Comparison of ENCODE assay signal across 19 cellular contexts in the genomic region with DNA sequence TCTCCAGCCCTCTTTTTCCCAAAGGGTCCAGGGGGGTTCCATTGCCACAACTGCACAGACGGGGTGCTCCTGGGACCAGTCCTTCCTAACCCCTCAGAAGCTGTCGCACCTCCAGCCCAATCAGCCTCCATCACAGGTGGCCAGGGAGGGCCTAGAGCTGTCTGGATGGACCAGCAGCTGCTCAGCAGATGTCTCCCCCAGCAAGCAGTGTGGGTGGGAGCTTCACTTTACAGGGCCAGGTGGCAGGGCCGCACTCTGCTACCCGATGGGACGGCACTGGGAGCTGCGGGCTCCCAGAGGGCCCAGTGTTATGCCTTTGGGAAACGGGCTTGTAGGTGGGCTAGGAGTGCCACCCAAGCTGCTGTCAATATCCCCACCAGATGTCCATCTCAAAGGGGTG.
"Had no signal": no experiment of that assay in that cellular context is flagged by ENCODE, and none has a peak within 500 bp of the region (broad histone marks: within the 10 kb centered on the region; RNA-seq: fewer than 3 reads in every experiment).

No MANE protein-coding gene starts in this region.

- H3K27ac ChIP-seq: esophagus muscularis mucosa, neutrophil, ovary, prostate gland, upper lobe of right lung, WERI-Rb-1 had no signal

- ATAC-seq: activated CD8-positive, alpha-beta T cell treated with anti-CD3 and anti-CD28 coated beads, Interleukin-2, amount 10 ng/mL, durations not matched to agents 7 days and 5 days; left ventricle myocardium superior; natural killer cell; upper lobe of right lung had no signal

- DNase-seq: activated CD4-positive, alpha-beta T cell treated with anti-CD3 and anti-CD28 coated beads, Interleukin-2, amount 50 U/mL, for 1 hour; activated CD4-positive, CD25-positive, alpha-beta regulatory T cell treated with anti-CD3 and anti-CD28 coated beads, Interleukin-2, amount 50 U/mL, for 72 hours; activated CD8-positive, alpha-beta T cell treated with anti-CD3 and anti-CD28 coated beads, Interleukin-2, amount 10 ng/mL, durations not matched to agents 7 days and 5 days; activated gamma-delta T cell; aorta; central memory CD4-positive, alpha-beta T cell; head of caudate nucleus; hypothalamus; left ventricle myocardium superior; mammary epithelial cell; natural killer cell; ovary; stimulated activated CD4-positive, alpha-beta T cell treated with anti-CD3 and anti-CD28 coated beads, Interleukin-4, amount 100 ng/mL, for 1 hour; stimulated activated naive CD4-positive, alpha-beta T cell; upper lobe of right lung; WERI-Rb-1 had no signal
